1 cellular context compared by ENCODE assay signal in the genomic region with DNA sequence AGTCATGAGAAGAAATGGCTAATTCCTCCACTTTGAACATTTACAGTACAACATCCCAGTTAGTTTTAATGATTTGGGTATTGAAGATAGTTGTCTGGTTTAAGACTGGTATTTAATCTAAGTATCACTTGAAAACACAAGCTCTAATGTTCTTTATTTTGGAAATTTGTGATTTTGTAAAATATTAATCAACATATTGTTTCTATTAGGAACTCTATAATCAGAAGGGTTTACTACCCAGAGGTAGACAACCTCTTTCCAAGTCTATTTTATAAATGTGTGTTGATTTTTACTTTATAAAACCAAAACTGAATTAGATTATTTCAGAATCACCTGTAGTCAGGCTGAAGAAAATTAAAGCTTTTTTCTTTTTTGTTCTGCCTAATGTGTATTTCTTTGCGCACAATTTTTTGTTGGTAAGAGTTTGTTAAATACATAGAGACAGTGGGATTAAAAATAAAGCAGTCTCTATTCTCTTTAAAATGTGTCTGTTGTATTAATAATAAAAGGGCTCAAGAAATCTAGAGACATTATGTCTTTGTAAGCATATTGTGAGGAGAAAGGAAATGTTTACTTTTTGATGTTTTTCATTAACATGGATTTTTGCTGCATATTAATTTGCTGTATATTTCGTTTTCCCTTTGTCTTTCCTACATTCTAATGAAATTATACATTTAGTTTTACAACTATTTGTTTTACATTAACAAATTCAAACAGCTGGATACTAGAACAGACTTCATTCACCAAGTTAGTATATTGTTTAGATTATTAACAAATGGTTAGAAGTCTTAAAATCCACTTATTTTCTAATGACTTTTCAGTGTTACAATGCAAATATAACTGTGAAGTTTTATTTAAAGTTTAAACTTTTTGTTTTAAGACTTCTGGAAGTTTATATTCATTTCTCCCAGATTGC.
TF ChIP-seq lines count a peak whose summit lies in the region.

No MANE protein-coding gene starts in this region.

TF ChIP-seq in IMR-90, 13 proteins besides CTCF, POLR2A, EP300 and RAD21:
- TF ChIP-seq SMC3 (IDR thresholded peaks at IDR 0.05; ENCODE audit: low read depth, low read length) (no peak), NFE2L2 (IDR thresholded peaks at IDR 0.05; ENCODE audit: low read depth, low read length) (no peak), FOS (IDR thresholded peaks at IDR 0.05; ENCODE audit: low read depth, low read length) (no peak), MXI1 (IDR thresholded peaks at IDR 0.05; ENCODE audit: borderline replicate concordance, low read depth, low read length) (no peak), RFX5 (IDR thresholded peaks at IDR 0.05; ENCODE audit: low read depth, low read length) (no peak), RCOR1 (IDR thresholded peaks at IDR 0.05; ENCODE audit: insufficient replicate concordance, low read length) (no peak), MAFK (IDR thresholded peaks at IDR 0.05; ENCODE audit: low read depth, low read length) (no peak), BHLHE40 (IDR thresholded peaks at IDR 0.05; ENCODE audit: low read depth, low read length) (no peak), CHD1 (IDR thresholded peaks at IDR 0.05; ENCODE audit: low read depth, low read length) (no peak), CEBPB (IDR thresholded peaks at IDR 0.05; ENCODE audit: low read depth, low read length) (no peak), MAZ (IDR thresholded peaks at IDR 0.05; ENCODE audit: borderline replicate concordance, low read depth, low read length) (no peak)
- TF ChIP-seq, protein P1, sequence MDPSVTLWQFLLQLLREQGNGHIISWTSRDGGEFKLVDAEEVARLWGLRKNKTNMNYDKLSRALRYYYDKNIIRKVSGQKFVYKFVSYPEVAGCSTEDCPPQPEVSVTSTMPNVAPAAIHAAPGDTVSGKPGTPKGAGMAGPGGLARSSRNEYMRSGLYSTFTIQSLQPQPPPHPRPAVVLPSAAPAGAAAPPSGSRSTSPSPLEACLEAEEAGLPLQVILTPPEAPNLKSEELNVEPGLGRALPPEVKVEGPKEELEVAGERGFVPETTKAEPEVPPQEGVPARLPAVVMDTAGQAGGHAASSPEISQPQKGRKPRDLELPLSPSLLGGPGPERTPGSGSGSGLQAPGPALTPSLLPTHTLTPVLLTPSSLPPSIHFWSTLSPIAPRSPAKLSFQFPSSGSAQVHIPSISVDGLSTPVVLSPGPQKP (IDR thresholded peaks at IDR 0.05; ENCODE audit: borderline replicate concordance, low read depth, low read length) = no peak
- TF ChIP-seq, protein P2, sequence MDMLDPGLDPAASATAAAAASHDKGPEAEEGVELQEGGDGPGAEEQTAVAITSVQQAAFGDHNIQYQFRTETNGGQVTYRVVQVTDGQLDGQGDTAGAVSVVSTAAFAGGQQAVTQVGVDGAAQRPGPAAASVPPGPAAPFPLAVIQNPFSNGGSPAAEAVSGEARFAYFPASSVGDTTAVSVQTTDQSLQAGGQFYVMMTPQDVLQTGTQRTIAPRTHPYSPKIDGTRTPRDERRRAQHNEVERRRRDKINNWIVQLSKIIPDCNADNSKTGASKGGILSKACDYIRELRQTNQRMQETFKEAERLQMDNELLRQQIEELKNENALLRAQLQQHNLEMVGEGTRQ (IDR thresholded peaks at IDR 0.05; ENCODE audit: low read depth, low read length) = no peak
